Comparison of ENCODE assay signal across 14 cellular contexts in the genomic region with DNA sequence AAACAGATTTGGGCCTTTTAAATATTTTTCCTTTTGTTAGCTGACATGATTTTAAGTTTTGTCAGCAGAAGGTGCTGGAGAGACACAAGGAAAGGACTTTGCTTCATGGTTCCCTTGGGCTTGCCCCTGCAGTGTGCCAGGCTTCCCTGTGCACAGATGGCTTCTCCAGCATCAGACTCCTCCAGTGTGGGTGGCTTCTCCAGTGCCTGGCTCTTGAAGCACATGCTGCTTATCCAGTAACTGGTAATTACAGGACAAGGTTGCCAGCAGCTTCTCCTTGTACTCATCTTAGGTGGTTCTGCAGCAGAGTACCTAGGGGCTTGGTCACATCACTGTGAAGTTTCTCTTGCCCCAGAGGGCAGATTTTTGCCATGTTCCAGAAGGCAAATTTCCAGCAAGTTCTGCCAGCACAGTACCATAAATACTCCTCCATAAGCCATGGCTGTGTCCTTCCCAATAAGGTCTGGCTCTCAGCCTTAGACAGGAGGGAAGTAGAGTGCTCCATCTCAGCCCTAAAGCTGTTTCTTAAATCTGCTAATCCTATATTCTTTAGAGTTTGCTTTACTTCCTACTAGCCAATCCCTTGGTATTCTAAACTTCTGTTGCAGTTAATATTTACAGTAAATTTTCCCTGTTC.
DNase-seq lines count a peak whose midpoint lies in the region; ATAC-seq and TF ChIP-seq lines count a peak whose summit lies in the region.
"Had no signal": no experiment of that assay in that cellular context is flagged by ENCODE, and none has a peak within 500 bp of the region (broad histone marks: within the 10 kb centered on the region; RNA-seq: fewer than 3 reads in every experiment).

No MANE protein-coding gene starts in this region.

- H4K8ac ChIP-seq in IMR-90 (ENCODE audit: low read depth in 2 of 2, low read length in 2 of 2): no peak overlapping the region

- H3K4me3 ChIP-seq in BE2C (ENCODE audit: low read depth, low read length) (no peak overlapping the region), IMR-90 (ENCODE audit: insufficient read depth, low read depth, low read length) (no peak overlapping the region), colonic mucosa (no peak overlapping the region)
- H3K4me3 ChIP-seq: adrenal gland; BLaER1 treated with 17β-estradiol and CSF1 and Interleukin-3, amounts not matched to agents 10 nM and 100 nM had no signal

- H3K18ac ChIP-seq in IMR-90 (ENCODE audit: low read depth, low read length): no peak overlapping the region

- H3K9me1 ChIP-seq in IMR-90 (ENCODE audit: insufficient read depth, low read length): peaks cover 5% of the 10 kb centered on the region; the same call in 1 of the 2 replicates

- BruUV-seq in IMR-90 (replicated peaks; lab: Mats Ljungman, UMichigan): no TSS peak

- peaks cover 3% of the 10 kb centered on the region for H3K36me3 ChIP-seq in BE2C
- H3K36me3 ChIP-seq in IMR-90 (ENCODE audit: control insufficient read depth, insufficient read depth, low read length): peaks cover 27% of the 10 kb centered on the region
- H3K36me3 ChIP-seq in colonic mucosa: no peaks in the 10 kb centered on the region

- ATAC-seq in IMR-90 (ENCODE audit: low read depth): no peak
- ATAC-seq in GM18861 (IDR thresholded peaks at IDR 0.05; ENCODE audit: unreplicated experiment): no peak
- no peak for ATAC-seq in GM19023 (IDR thresholded peaks at IDR 0.05; ENCODE audit: unreplicated experiment)

- peaks cover 14% of the 10 kb centered on the region for H4K20me1 ChIP-seq in IMR-90 (ENCODE audit: insufficient read depth, low read length)

- TF ChIP-seq CTCF in BE2C (IDR thresholded peaks at IDR 0.05; ENCODE audit: low read depth, low read length) (no peak), IMR-90 (conservative IDR thresholded peaks at IDR 0.05; ENCODE audit: low read depth, low read length) (no peak), colonic mucosa (IDR thresholded peaks at IDR 0.05) (no peak)

- H3K79me1 ChIP-seq in IMR-90 (ENCODE audit: low read depth in 1 of 2, low read length in 2 of 2): peaks cover 17 to 33% of the 10 kb centered on the region in 2 experiments

- H2BK20ac ChIP-seq in IMR-90 (ENCODE audit: low read depth, low read length): no peak overlapping the region

- no peak overlapping the region for H2AFZ ChIP-seq in IMR-90 (replicated peaks; ENCODE audit: low read length, poor library complexity)

- H2BK120ac ChIP-seq in IMR-90 (ENCODE audit: low read depth, low read length): no peak overlapping the region

- H3K4me1 ChIP-seq in BE2C (no peaks in the 10 kb centered on the region), IMR-90 (ENCODE audit: control insufficient read depth, insufficient read depth, low read length) (no peaks in the 10 kb centered on the region), colonic mucosa (peaks cover 3% of the 10 kb centered on the region)
- H3K4me1 ChIP-seq: BLaER1 treated with 17β-estradiol and CSF1 and Interleukin-3, amounts not matched to agents 10 nM and 100 nM had no signal

- H3K56ac ChIP-seq in IMR-90 (ENCODE audit: extremely low read depth, insufficient read depth, low read length): no peak overlapping the region

- no peak for TF ChIP-seq POLR2A in IMR-90 (IDR thresholded peaks at IDR 0.05; ENCODE audit: low read depth, low read length)

- DNase-seq in BE2C: peak; percentile 24
- DNase-seq in IMR-90: no peak
- peak; percentile 21 for DNase-seq in colonic mucosa
- peak; percentile 33 for DNase-seq in myocyte (ENCODE audit: low read depth)
- DNase-seq in 8988T: no peak
- DNase-seq in A172 (ENCODE audit: low spot score): no peak
- DNase-seq: adrenal gland; Karpas-422; mesendoderm; NCI-H2081 treated with DMSO at 0.1 percent for 48 hours; stimulated activated CD4-positive, alpha-beta T cell treated with anti-CD3 and anti-CD28 coated beads, Interleukin-4, amount 100 ng/mL, for 4 hours had no signal

- H2BK5ac ChIP-seq in IMR-90 (ENCODE audit: low read depth, low read length, poor library complexity, severe bottlenecking): no peak overlapping the region

- no peak for TF ChIP-seq RAD21 in IMR-90 (IDR thresholded peaks at IDR 0.05; ENCODE audit: low read length)

- in situ Hi-C loops in IMR-90 (cut with MboI; ENCODE audit: low sequenced_read_pairs): no loop called here

- H3K9me3 ChIP-seq in BE2C (no peaks in the 10 kb centered on the region), IMR-90 (ENCODE audit: control insufficient read depth, insufficient read depth, low read length) (no peaks in the 10 kb centered on the region), colonic mucosa (no peaks in the 10 kb centered on the region)
- H3K9me3 ChIP-seq: adrenal gland had no signal

- intact Hi-C loops in IMR-90 (cut with micrococcal nuclease): loop anchor here (10.0 kb wide), 1 partner anchor 823 kb away; no protein-coding TSS in a partner anchor
- intact Hi-C loops in colonic mucosa (cut with DNase I): no loop called here

- no peak overlapping the region for H2AK5ac ChIP-seq in IMR-90 (ENCODE audit: low read depth, low read length)

- no peak overlapping the region for H3K4me2 ChIP-seq in IMR-90 (ENCODE audit: low read depth, low read length)
- H3K4me2 ChIP-seq: BLaER1 treated with 17β-estradiol and CSF1 and Interleukin-3, amounts not matched to agents 10 nM and 100 nM had no signal

- no peak overlapping the region for H3K14ac ChIP-seq in IMR-90 (replicated peaks; ENCODE audit: low read depth, low read length)

- H3K27ac ChIP-seq in IMR-90 (ENCODE audit: insufficient read depth, low read length) (no peak overlapping the region), colonic mucosa (no peak overlapping the region)
- H3K27ac ChIP-seq: adrenal gland; BLaER1 treated with 17β-estradiol and CSF1 and Interleukin-3, amounts not matched to agents 10 nM and 100 nM had no signal

- H3K9ac ChIP-seq in IMR-90 (ENCODE audit: low read depth, low read length) (no peak overlapping the region), colonic mucosa (ENCODE audit: low read depth in 2 of 2, low read length in 2 of 2) (no peak overlapping the region)
- H3K9ac ChIP-seq: BLaER1 treated with 17β-estradiol and CSF1 and Interleukin-3, amounts not matched to agents 10 nM and 100 nM had no signal

- H3K23ac ChIP-seq in IMR-90 (ENCODE audit: low read depth, low read length): no peak overlapping the region

- H4K91ac ChIP-seq in IMR-90 (ENCODE audit: insufficient read depth, low read depth, low read length): no peak overlapping the region

- dilution Hi-C loops in IMR-90 (cut with HindIII; ENCODE audit: low sequenced_read_pairs, unreplicated experiment): no loop called here

- peak overlapping the region; percentile 7 for H2AK9ac ChIP-seq in IMR-90 (replicated peaks; ENCODE audit: low read depth, low read length, poor library complexity)

- CTCF ChIA-PET in IMR-90 (lab: Yijun Ruan, JAX): no interaction called here

- no peak overlapping the region for H3K4ac ChIP-seq in IMR-90 (ENCODE audit: low read depth, low read length)

- no peak overlapping the region for H2BK15ac ChIP-seq in IMR-90 (ENCODE audit: low read depth, low read length)

- POLR2A ChIA-PET in IMR-90 (lab: Charles Lee; ENCODE audit: unreplicated experiment): no interaction called here

- H3K27me3 ChIP-seq in BE2C (no peaks in the 10 kb centered on the region), IMR-90 (ENCODE audit: control insufficient read depth, insufficient read depth, low read length) (no peaks in the 10 kb centered on the region), colonic mucosa (no peaks in the 10 kb centered on the region)
- H3K27me3 ChIP-seq: adrenal gland; BLaER1 treated with 17β-estradiol and CSF1 and Interleukin-3, amounts not matched to agents 10 nM and 100 nM had no signal

- no peak overlapping the region for H4K5ac ChIP-seq in IMR-90 (ENCODE audit: low read depth, low read length)

TF ChIP-seq in IMR-90, 13 proteins besides CTCF, POLR2A, EP300 and RAD21:
- no peak for TF ChIP-seq CEBPB (IDR thresholded peaks at IDR 0.05; ENCODE audit: low read depth, low read length)
- no peak for TF ChIP-seq MAZ (IDR thresholded peaks at IDR 0.05; ENCODE audit: borderline replicate concordance, low read depth, low read length)
- TF ChIP-seq, protein P1, sequence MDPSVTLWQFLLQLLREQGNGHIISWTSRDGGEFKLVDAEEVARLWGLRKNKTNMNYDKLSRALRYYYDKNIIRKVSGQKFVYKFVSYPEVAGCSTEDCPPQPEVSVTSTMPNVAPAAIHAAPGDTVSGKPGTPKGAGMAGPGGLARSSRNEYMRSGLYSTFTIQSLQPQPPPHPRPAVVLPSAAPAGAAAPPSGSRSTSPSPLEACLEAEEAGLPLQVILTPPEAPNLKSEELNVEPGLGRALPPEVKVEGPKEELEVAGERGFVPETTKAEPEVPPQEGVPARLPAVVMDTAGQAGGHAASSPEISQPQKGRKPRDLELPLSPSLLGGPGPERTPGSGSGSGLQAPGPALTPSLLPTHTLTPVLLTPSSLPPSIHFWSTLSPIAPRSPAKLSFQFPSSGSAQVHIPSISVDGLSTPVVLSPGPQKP (IDR thresholded peaks at IDR 0.05; ENCODE audit: borderline replicate concordance, low read depth, low read length): no peak
- TF ChIP-seq RCOR1 (IDR thresholded peaks at IDR 0.05; ENCODE audit: insufficient replicate concordance, low read length): no peak
- TF ChIP-seq BHLHE40 (IDR thresholded peaks at IDR 0.05; ENCODE audit: low read depth, low read length): no peak
- TF ChIP-seq RFX5 (IDR thresholded peaks at IDR 0.05; ENCODE audit: low read depth, low read length): no peak
- no peak for TF ChIP-seq MAFK (IDR thresholded peaks at IDR 0.05; ENCODE audit: low read depth, low read length)
- TF ChIP-seq NFE2L2 (IDR thresholded peaks at IDR 0.05; ENCODE audit: low read depth, low read length): no peak
- TF ChIP-seq SMC3 (IDR thresholded peaks at IDR 0.05; ENCODE audit: low read depth, low read length): no peak
- no peak for TF ChIP-seq CHD1 (IDR thresholded peaks at IDR 0.05; ENCODE audit: low read depth, low read length)
- TF ChIP-seq, protein P2, sequence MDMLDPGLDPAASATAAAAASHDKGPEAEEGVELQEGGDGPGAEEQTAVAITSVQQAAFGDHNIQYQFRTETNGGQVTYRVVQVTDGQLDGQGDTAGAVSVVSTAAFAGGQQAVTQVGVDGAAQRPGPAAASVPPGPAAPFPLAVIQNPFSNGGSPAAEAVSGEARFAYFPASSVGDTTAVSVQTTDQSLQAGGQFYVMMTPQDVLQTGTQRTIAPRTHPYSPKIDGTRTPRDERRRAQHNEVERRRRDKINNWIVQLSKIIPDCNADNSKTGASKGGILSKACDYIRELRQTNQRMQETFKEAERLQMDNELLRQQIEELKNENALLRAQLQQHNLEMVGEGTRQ (IDR thresholded peaks at IDR 0.05; ENCODE audit: low read depth, low read length): no peak
- no peak for TF ChIP-seq MXI1 (IDR thresholded peaks at IDR 0.05; ENCODE audit: borderline replicate concordance, low read depth, low read length)
- no peak for TF ChIP-seq FOS (IDR thresholded peaks at IDR 0.05; ENCODE audit: low read depth, low read length)

Comparison
In these comparisons a context has a peak if more than half of its experiments do, and no peak if none do; other contexts are left out.
1. DNase-seq: peak in BE2C (single experiment), colonic mucosa (single experiment) and myocyte (single experiment); none in IMR-90 (single experiment), 8988T (single experiment) and A172 (single experiment).